8 cellular contexts compared by ENCODE assay signal in the genomic region with DNA sequence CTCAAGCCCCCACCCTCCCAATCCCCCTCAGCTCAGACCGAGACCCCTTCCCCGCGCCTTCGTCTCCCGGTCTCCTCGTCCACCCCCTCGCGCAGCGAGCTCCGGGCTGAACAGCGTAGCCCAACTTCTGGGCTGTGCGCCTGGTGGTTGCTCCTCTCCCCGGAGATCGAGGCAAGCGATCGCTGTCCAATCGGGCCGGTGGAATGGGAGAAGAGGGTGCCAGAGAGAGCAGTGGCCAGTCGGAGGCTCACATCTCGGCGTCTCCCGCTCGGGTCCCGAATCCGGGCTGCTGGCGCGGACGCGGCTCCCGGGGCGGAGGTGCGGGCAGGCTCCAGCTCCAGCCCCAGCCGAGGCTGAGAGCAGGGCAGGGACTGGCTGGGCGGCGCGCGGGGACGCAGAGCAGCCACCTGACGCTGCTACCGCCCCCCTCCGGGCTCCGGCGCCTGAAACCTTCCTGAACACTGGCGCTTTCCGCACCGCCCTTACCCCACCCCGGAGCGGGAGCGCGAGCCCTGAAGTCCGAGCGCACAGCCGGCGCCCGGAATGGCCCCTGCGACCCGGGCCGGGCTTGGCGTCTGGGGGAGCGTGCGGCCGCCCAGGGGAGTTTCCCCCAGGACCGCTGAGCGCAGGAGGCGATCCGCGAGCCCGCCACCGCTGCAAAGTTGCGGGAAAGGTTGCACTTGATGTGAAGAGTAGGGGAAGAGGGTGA. TPM values are rescaled to one million over a fixed set of nuclear protein-coding genes. Genes with fewer than 3 reads are reported as not detected.
DNase-seq lines count a peak whose midpoint lies in the region; TF ChIP-seq lines count a peak whose summit lies in the region.

No MANE protein-coding gene starts in this region.

- intact Hi-C loops in Caco-2 (cut with micrococcal nuclease; ENCODE audit: unreplicated experiment) = no loop called here

- POLR2A ChIA-PET in Caco-2 (lab: Charles Lee) = no interaction called here

- CTCF ChIA-PET in Caco-2 (lab: Charles Lee) = no interaction called here

- no peaks in the 10 kb centered on the region for H3K36me3 ChIP-seq in esophagus (ENCODE audit: control insufficient read depth in 2 of 2, insufficient read depth in 2 of 2, low read length in 1 of 2)
- H3K36me3 ChIP-seq in Caco-2 (ENCODE audit: control insufficient read depth, insufficient read depth, low read length) = no peaks in the 10 kb centered on the region

- H3K4me3 ChIP-seq in esophagus (ENCODE audit: low read depth in 1 of 2, low read length in 2 of 2) (peak overlapping the region; percentile 14 to 25), Caco-2 (ENCODE audit: low read depth, low read length) (no peak overlapping the region)

- WGBS in esophagus, 2 donors = 1 to 2% methylated on average over 67 to 70 of the region's 70 CpGs

- H3K27me3 Mint-ChIP-seq in osteocyte (ENCODE audit: unreplicated experiment) (peaks cover 70% of the 10 kb centered on the region), Caco-2 (ENCODE audit: insufficient read depth, unreplicated experiment) (no peaks in the 10 kb centered on the region)

- H3K4me1 Mint-ChIP-seq in osteocyte (ENCODE audit: unreplicated experiment) (peaks cover 7% of the 10 kb centered on the region), Caco-2 (ENCODE audit: low read depth, unreplicated experiment) (peaks cover 6% of the 10 kb centered on the region)

- no peak for TF ChIP-seq CTCF in osteocyte (IDR thresholded peaks at IDR 0.05)
- TF ChIP-seq CTCF in Caco-2 (IDR thresholded peaks at IDR 0.05; ENCODE audit: insufficient read depth in 1 of 2, low read depth in 1 of 2, low read length in 1 of 2, severe bottlenecking in 1 of 2, unreplicated experiment in 1 of 2) = no peak

- H3K27me3 ChIP-seq in esophagus (ENCODE audit: control insufficient read depth in 1 of 2, insufficient read depth in 2 of 2, low read length in 2 of 2) (peaks cover 9 to 26% of the 10 kb centered on the region in 2 donors), Caco-2 (replicated peaks; ENCODE audit: control insufficient read depth, insufficient read depth, low read length) (no peaks in the 10 kb centered on the region)

- H3K27ac ChIP-seq in esophagus (ENCODE audit: low read depth in 2 of 2, low read length in 1 of 2) = no peak overlapping the region

- DNase-seq in NCI-H2081 (lab: John Stamatoyannopoulos, UW) (peak; percentile 79 to 89), NCI-H2081 treated with DMSO at 0.1 percent for 48 hours (lab: John Stamatoyannopoulos, UW) (no peak), NCI-H510A treated with DMSO at 0.1 percent for 48 hours (lab: John Stamatoyannopoulos, UW) (peak; percentile 75), osteocyte (ENCODE audit: extremely low spot score, unreplicated experiment) (peak; percentile 89), pons (ENCODE audit: low spot score) (no peak), A172 (ENCODE audit: low spot score) (no peak), Caco-2 (no peak)

- no peaks in the 10 kb centered on the region for H3K9me3 Mint-ChIP-seq in osteocyte (ENCODE audit: unreplicated experiment)
- H3K9me3 Mint-ChIP-seq in Caco-2 (ENCODE audit: unreplicated experiment) = no peaks in the 10 kb centered on the region

- H3K27ac Mint-ChIP-seq in osteocyte (ENCODE audit: unreplicated experiment) (no peak overlapping the region), Caco-2 (ENCODE audit: unreplicated experiment) (no peak overlapping the region)

- H3K4me1 ChIP-seq in esophagus (ENCODE audit: control insufficient read depth in 2 of 2, insufficient read depth in 2 of 2, low read length in 1 of 2) = peaks cover 3 to 6% of the 10 kb centered on the region in 2 donors
- no peaks in the 10 kb centered on the region for H3K4me1 ChIP-seq in Caco-2

- H3K4me3 Mint-ChIP-seq in osteocyte (ENCODE audit: unreplicated experiment) (peak overlapping the region; percentile 66), Caco-2 (ENCODE audit: unreplicated experiment) (no peak overlapping the region)

- BruUV-seq in Caco-2 (replicated peaks; lab: Mats Ljungman, UMichigan) = no TSS peak

- H3K36me3 Mint-ChIP-seq in osteocyte (ENCODE audit: unreplicated experiment) (no peaks in the 10 kb centered on the region), Caco-2 (ENCODE audit: insufficient read depth, unreplicated experiment) (peaks cover 6% of the 10 kb centered on the region)

- H3K9me3 ChIP-seq in esophagus (ENCODE audit: control insufficient read depth in 2 of 2, insufficient read depth in 1 of 2, low read depth in 1 of 2, low read length in 1 of 2) (peaks cover 0 to 2% of the 10 kb centered on the region in 2 donors), Caco-2 (no peaks in the 10 kb centered on the region)

RNA-seq across cellular contexts. Expression of a gene that starts 0.5 kb away (rescaled TPM):
- not detected for polyA plus RNA-seq in esophagus
- total RNA-seq in osteocyte (not detected in 2 replicates), Caco-2 (2022) (0.09 TPM in 1 of 2 replicates, not detected in the other)
- total RNA-seq in A172 (2014; rRNA removed; shearing (Covaris generic)) = 0.38 TPM in 1 of 2 replicates, not detected in the other

Comparison
In these comparisons a context has a peak if more than half of its experiments do, and no peak if none do; other contexts are left out.
1. DNase-seq: peak in NCI-H2081 (2 of 2), NCI-H510A treated with DMSO at 0.1 percent for 48 hours (single experiment) and osteocyte (single experiment); none in NCI-H2081 treated with DMSO at 0.1 percent for 48 hours (single experiment), pons (single experiment), A172 (single experiment) and Caco-2 (0 of 2).